Comparison of ENCODE assay signal across 29 cellular contexts in genomic region chr3:37989821-37990480, GRCh38. TPM values are rescaled to one million over a fixed set of nuclear protein-coding genes. Genes with fewer than 3 reads are reported as not detected.
A peak's percentile ranks its signal among the peaks of the same experiment; 100 is the strongest.
DNase-seq lines count a peak whose midpoint lies in the region; ATAC-seq and TF ChIP-seq lines count a peak whose summit lies in the region.
"Had no signal": no experiment of that assay in that cellular context is flagged by ENCODE, and none has a peak within 500 bp of the region (broad histone marks: within the 10 kb centered on the region; RNA-seq: fewer than 3 reads in every experiment).

No MANE protein-coding gene starts in this region.

- no peak for DNase-seq in Calu3
- peak; percentile 65 for DNase-seq in coronary artery (ENCODE audit: low spot score)
- DNase-seq in stomach: peak; percentile 15
- no peak for DNase-seq in COR-L47 (lab: John Stamatoyannopoulos, UW)
- DNase-seq: activated CD8-positive, alpha-beta T cell treated with anti-CD3 and anti-CD28 coated beads for 36 hours; amygdala; effector memory CD8-positive, alpha-beta T cell; foreskin fibroblast; NCI-H2029; NCI-H226; NCI-H82; stimulated activated CD4-positive, alpha-beta T cell treated with anti-CD3 and anti-CD28 coated beads, Interleukin-2, amount 100 ng/mL, for 24 hours had no signal

- TF ChIP-seq CTCF in Calu3 (IDR thresholded peaks at IDR 0.05; ENCODE audit: unreplicated experiment) (peak; percentile 14), coronary artery (IDR thresholded peaks at IDR 0.05) (no peak), stomach (IDR thresholded peaks at IDR 0.05) (no peak)

- H3K4me1 Mint-ChIP-seq in Calu3 (ENCODE audit: low read depth, unreplicated experiment): peaks cover 69% of the 10 kb centered on the region

- no peaks in the 10 kb centered on the region for H3K27me3 ChIP-seq in muscle layer of duodenum (ENCODE audit: low read depth, low read length)
- H3K27me3 ChIP-seq in stomach: no peaks in the 10 kb centered on the region
- H3K27me3 ChIP-seq: heart left ventricle had no signal

- CTCF ChIA-PET in Calu3 (lab: Charles Lee): interaction anchor here (1.0 to 1.8 kb wide), 5 partner anchors 14 to 506 kb away, joined by 3 to 12 read pairs (median 3); partner anchors contain the start of gene EXOG

- no peak for TF ChIP-seq EP300 in stomach (IDR thresholded peaks at IDR 0.05)

- peak overlapping the region; percentile 87 for H3K4me3 Mint-ChIP-seq in Calu3 (ENCODE audit: low read depth, unreplicated experiment)
- H3K4me3 Mint-ChIP-seq: activated CD8-positive, alpha-beta T cell treated with anti-CD3 and anti-CD28 coated beads for 36 hours; activated naive CD4-positive, alpha-beta T cell treated with anti-CD3 and anti-CD28 coated beads, Interleukin-2, amount 50 U/mL, for 24 hours; effector memory CD8-positive, alpha-beta T cell; T-helper 1 cell treated with Interleukin-12 subunit alpha and Interleukin-12 subunit beta and Interleukin-4 antibody, amounts not matched to agents 30 μg/mL and 1 μg/mL, for 36 hours had no signal

- peak overlapping the region; percentile 85 for H3K27ac Mint-ChIP-seq in Calu3 (ENCODE audit: unreplicated experiment)
- H3K27ac Mint-ChIP-seq: activated CD8-positive, alpha-beta T cell treated with anti-CD3 and anti-CD28 coated beads for 36 hours; activated T-helper 2 cell treated with anti-CD3 and anti-CD28 coated beads, Interferon-gamma antibody, Interleukin-2, Interleukin-4, amounts not matched to agents 10 μg/mL and 5 μg/mL and 100 μg/mL, durations not matched to agents 14 hours and 24 hours and 36 hours; T-helper 1 cell treated with Interleukin-12 subunit alpha and Interleukin-12 subunit beta and Interleukin-4 antibody, amounts not matched to agents 30 μg/mL and 1 μg/mL, for 36 hours had no signal

- H3K27ac ChIP-seq in coronary artery: no peak overlapping the region
- H3K27ac ChIP-seq in muscle layer of duodenum (ENCODE audit: low read length): peak overlapping the region; percentile 93
- peak overlapping the region; percentile 86 to 92 (median 90) for H3K27ac ChIP-seq in stomach
- H3K27ac ChIP-seq: heart left ventricle, RWPE1, SK-N-MC, skin epidermis had no signal

- H3K9me3 ChIP-seq in muscle layer of duodenum (ENCODE audit: control insufficient read depth in 1 of 2, low read length in 2 of 2) (no peaks in the 10 kb centered on the region), stomach (no peaks in the 10 kb centered on the region)
- H3K9me3 ChIP-seq: HAP-1, heart left ventricle had no signal

- ATAC-seq in HG03139 (IDR thresholded peaks at IDR 0.05; ENCODE audit: unreplicated experiment): no peak
- ATAC-seq in GM19397 (IDR thresholded peaks at IDR 0.05; ENCODE audit: unreplicated experiment): no peak
- ATAC-seq in GM19395 (IDR thresholded peaks at IDR 0.05; ENCODE audit: unreplicated experiment): no peak
- ATAC-seq: activated CD4-positive, CD25-positive, alpha-beta regulatory T cell treated with anti-CD3 and anti-CD28 coated beads, Interleukin-2, amount 50 U/mL, for 24 hours; activated CD8-positive, alpha-beta T cell treated with anti-CD3 and anti-CD28 coated beads for 36 hours; effector memory CD8-positive, alpha-beta T cell; heart left ventricle had no signal

- TF ChIP-seq POLR2A in stomach (IDR thresholded peaks at IDR 0.05): no peak

- no peak overlapping the region for H3K4me3 ChIP-seq in coronary artery
- no peak overlapping the region for H3K4me3 ChIP-seq in muscle layer of duodenum (ENCODE audit: low read depth in 1 of 2, low read length in 2 of 2)
- peak overlapping the region in 2 of 4 donors; percentile 12 to 43 for H3K4me3 ChIP-seq in stomach
- H3K4me3 ChIP-seq: HAP-1, heart left ventricle, SK-N-MC, skin epidermis had no signal

- no peaks in the 10 kb centered on the region for H3K27me3 Mint-ChIP-seq in Calu3 (ENCODE audit: unreplicated experiment)
- H3K27me3 Mint-ChIP-seq: activated CD8-positive, alpha-beta T cell treated with anti-CD3 and anti-CD28 coated beads for 36 hours; activated naive CD4-positive, alpha-beta T cell treated with anti-CD3 and anti-CD28 coated beads, Interleukin-2, amount 50 U/mL, for 24 hours had no signal

- peaks cover 53% of the 10 kb centered on the region for H3K36me3 Mint-ChIP-seq in Calu3 (ENCODE audit: insufficient read depth, unreplicated experiment)
- H3K36me3 Mint-ChIP-seq: activated naive CD4-positive, alpha-beta T cell treated with anti-CD3 and anti-CD28 coated beads, Interleukin-2, amount 50 U/mL, for 24 hours had no signal

- 81 to 88% (median 85%) methylated on average over 4 to 7 of the region's 7 CpGs for WGBS in stomach, 5 donors

- H3K4me1 ChIP-seq in muscle layer of duodenum (ENCODE audit: control insufficient read depth in 1 of 2, insufficient read depth in 2 of 2, low read length in 2 of 2) (peaks cover 5 to 6% of the 10 kb centered on the region in 2 donors), stomach (peaks cover 28 to 66% (median 58%) of the 10 kb centered on the region in 4 donors)

- BruUV-seq in Calu3 (replicated peaks; lab: Mats Ljungman, UMichigan): TSS peak; percentile 7

- no peaks in the 10 kb centered on the region for H3K36me3 ChIP-seq in muscle layer of duodenum (ENCODE audit: control insufficient read depth in 1 of 2, insufficient read depth in 2 of 2, low read length in 2 of 2)
- peaks cover 0 to under 1% (median under 1%) of the 10 kb centered on the region in 4 donors for H3K36me3 ChIP-seq in stomach
- H3K36me3 ChIP-seq: HAP-1 had no signal

- intact Hi-C loops in Calu3 (cut with micrococcal nuclease; ENCODE audit: unreplicated experiment): no loop called here
- intact Hi-C loops in stomach (cut with DNase I; ENCODE audit: low total_unique reads): no loop called here

- H3K9me3 Mint-ChIP-seq in Calu3 (ENCODE audit: low read depth, unreplicated experiment): no peaks in the 10 kb centered on the region
- H3K9me3 Mint-ChIP-seq: activated CD8-positive, alpha-beta T cell treated with anti-CD3 and anti-CD28 coated beads for 36 hours; activated naive CD4-positive, alpha-beta T cell treated with anti-CD3 and anti-CD28 coated beads, Interleukin-2, amount 50 U/mL, for 24 hours; activated T-helper 2 cell treated with anti-CD3 and anti-CD28 coated beads, Interferon-gamma antibody, Interleukin-2, Interleukin-4, amounts not matched to agents 10 μg/mL and 5 μg/mL and 100 μg/mL, durations not matched to agents 14 hours and 24 hours and 36 hours; effector memory CD8-positive, alpha-beta T cell; T-helper 1 cell treated with Interleukin-12 subunit alpha and Interleukin-12 subunit beta and Interleukin-4 antibody, amounts not matched to agents 30 μg/mL and 1 μg/mL, for 36 hours had no signal

RNA-seq across cellular contexts. Expression of gene VILL, which starts 0.6 kb away (rescaled TPM):
- total RNA-seq in Calu3 (2022) (52.6 and 86.8 TPM in 2 replicates), stomach (100 to 1,000 TPM in 2 of 5 donors, 10 to 100 TPM in 3; 59.8 to 191 (median 86.8) TPM)
- polyA plus RNA-seq in stomach: 100 to 1,000 TPM in 1 of 3 donors, 10 to 100 TPM in 2; 24.1 to 202 (median 43.7) TPM
- total RNA-seq: MCF 10A had no signal

RNA-seq across cellular contexts. Expression of gene PLCD1, which starts 39.5 kb away (rescaled TPM):
- 7.8 and 9.8 TPM in 2 replicates for total RNA-seq in Calu3 (2022)
- 10 to 100 TPM in 4 of 5 donors, 1 to 10 TPM in 1; 8.2 to 73.9 (median 15.6) TPM for total RNA-seq in stomach
- 10 to 100 TPM in 2 of 3 donors, 1 to 10 TPM in 1; 9.8 to 27.1 (median 11.3) TPM for polyA plus RNA-seq in stomach

RNA-seq across cellular contexts. Expression of gene DLEC1, which starts 49.1 kb away (rescaled TPM):
- 0.28 and 0.78 TPM in 2 replicates for total RNA-seq in Calu3 (2022)
- 1 to 10 TPM in 2 of 5 donors, not detected in 3; 1.3 to 1.5 TPM for total RNA-seq in stomach
- under 1 TPM; 0.12 to 0.31 (median 0.20) TPM for polyA plus RNA-seq in stomach
- total RNA-seq: lung microvascular endothelial cell, myocyte, pulmonary artery endothelial cell had no signal

Comparison
In these comparisons a context has a peak if more than half of its experiments do, and no peak if none do; other contexts are left out.
1. DNase-seq: peak in coronary artery (single experiment) and stomach (single experiment); none in Calu3 (single experiment) and COR-L47 (single experiment).
2. H3K27ac ChIP-seq: peak in muscle layer of duodenum (single experiment) and stomach (5 of 5); none in coronary artery (0 of 2).